ENCODE assay signal across 10 cellular contexts in genomic region chr4:3879681-3880594, GRCh38.
A peak's percentile ranks its signal among the peaks of the same experiment; 100 is the strongest.
DNase-seq lines count a peak whose midpoint lies in the region; ATAC-seq, FAIRE-seq and TF ChIP-seq lines count a peak whose summit lies in the region.
"Had no signal": no experiment of that assay in that cellular context is flagged by ENCODE, and none has a peak within 500 bp of the region (broad histone marks: within the 10 kb centered on the region; RNA-seq: fewer than 3 reads in every experiment).

No MANE protein-coding gene starts in this region.

- H4K12ac ChIP-seq in trophoblast cell (ENCODE audit: low read depth, low read length): no peak overlapping the region

- no peak overlapping the region for H2BK120ac ChIP-seq in trophoblast cell (ENCODE audit: insufficient read depth, low read length, poor library complexity)

- TF ChIP-seq CTCF in spleen (IDR thresholded peaks at IDR 0.05 in 8 of 11, conservative IDR thresholded peaks at IDR 0.05 in 3 of 11) (no peak), kidney (IDR thresholded peaks at IDR 0.05; ENCODE audit: borderline replicate concordance, extremely low read depth, insufficient read depth) (no peak), testis (IDR thresholded peaks at IDR 0.05) (no peak)

- peak overlapping the region in 3 of 8 donors; percentile 7 to 38 (median 24) for H3K27ac ChIP-seq in spleen
- H3K27ac ChIP-seq in kidney (ENCODE audit: low read depth in 2 of 2, low read length in 2 of 2): no peak overlapping the region
- H3K27ac ChIP-seq in testis: no peak overlapping the region
- H3K27ac ChIP-seq in trophoblast cell (ENCODE audit: low read depth, low read length): no peak overlapping the region
- H3K27ac ChIP-seq: gastrocnemius medialis, uterus had no signal

- DNase-seq in epidermal melanocyte (ENCODE audit: insufficient read length, low spot score) (peak; percentile 14), spleen (peak; percentile 83), SK-N-DZ (ENCODE audit: low spot score) (no peak), kidney (no peak), testis (no peak), trophoblast cell (no peak)

- no peak for FAIRE-seq in kidney (lab: Jason Lieb, UNC)

- H3K27me3 ChIP-seq in spleen (replicated peaks in 1 of 7): peaks cover 0 to 91% (median 35%) of the 10 kb centered on the region in 7 donors
- H3K27me3 ChIP-seq in testis: no peaks in the 10 kb centered on the region
- no peaks in the 10 kb centered on the region for H3K27me3 ChIP-seq in trophoblast cell (ENCODE audit: insufficient read depth, low read length)

- peaks cover 0 to 20% (median 11%) of the 10 kb centered on the region in 8 donors for H3K9me3 ChIP-seq in spleen
- H3K9me3 ChIP-seq in kidney (ENCODE audit: control insufficient read depth in 1 of 2, low read length in 2 of 2): peaks cover 4 to 5% of the 10 kb centered on the region in 2 donors
- no peaks in the 10 kb centered on the region for H3K9me3 ChIP-seq in testis
- no peaks in the 10 kb centered on the region for H3K9me3 ChIP-seq in trophoblast cell (ENCODE audit: insufficient read depth, low read depth, low read length)
- H3K9me3 ChIP-seq: gastrocnemius medialis, uterus had no signal

- TF ChIP-seq POLR2A in spleen (IDR thresholded peaks at IDR 0.05): no peak
- TF ChIP-seq POLR2A in testis (IDR thresholded peaks at IDR 0.05): no peak

- no peak overlapping the region for H3K18ac ChIP-seq in trophoblast cell (ENCODE audit: low read length)

- H2AFZ ChIP-seq in trophoblast cell (ENCODE audit: insufficient read depth, low read length, poor library complexity): no peak overlapping the region

- H3K9ac ChIP-seq in kidney (ENCODE audit: low read length in 2 of 2) (no peak overlapping the region), trophoblast cell (ENCODE audit: low read length) (no peak overlapping the region)

- H4K8ac ChIP-seq in trophoblast cell (ENCODE audit: low read depth, low read length): no peak overlapping the region

- intact Hi-C loops in spleen (cut with DNase I; ENCODE audit: low total_unique reads): no loop called here
- intact Hi-C loops in kidney (cut with DNase I): no loop called here
- intact Hi-C loops in testis (cut with DNase I; ENCODE audit: low total_unique reads): no loop called here

- H3K4me1 ChIP-seq in spleen (peaks cover 11 to 24% (median 17%) of the 10 kb centered on the region in 6 donors), kidney (ENCODE audit: control insufficient read depth in 1 of 2, insufficient read depth in 1 of 2, low read depth in 1 of 2, low read length in 2 of 2) (peaks cover 4 to 9% of the 10 kb centered on the region in 2 donors), testis (peaks cover 8% of the 10 kb centered on the region), trophoblast cell (ENCODE audit: control insufficient read depth in 1 of 2, insufficient read depth in 2 of 2, low read length in 2 of 2) (no peaks in the 10 kb centered on the region)

- H2BK12ac ChIP-seq in trophoblast cell (ENCODE audit: low read length): no peak overlapping the region

- no peak overlapping the region for H4K91ac ChIP-seq in trophoblast cell (ENCODE audit: low read depth, low read length)

- no peaks in the 10 kb centered on the region for H3K79me2 ChIP-seq in trophoblast cell (ENCODE audit: control insufficient read depth, insufficient read depth, low read length, poor library complexity)

- no peaks in the 10 kb centered on the region for H3K79me1 ChIP-seq in trophoblast cell (ENCODE audit: low read length)

- H3K14ac ChIP-seq in trophoblast cell (ENCODE audit: low read length): no peak overlapping the region

- no peak overlapping the region for H3K23ac ChIP-seq in trophoblast cell (ENCODE audit: low read length)

- H3K4me3 ChIP-seq in spleen (peak overlapping the region in 6 of 8 donors; percentile 0 to 58 (median 16)), kidney (ENCODE audit: low read length in 2 of 2) (no peak overlapping the region), testis (peak overlapping the region in 1 of 2 donors; percentile 24), trophoblast cell (ENCODE audit: low read depth, low read length) (no peak overlapping the region)
- H3K4me3 ChIP-seq: gastrocnemius medialis, uterus had no signal

- no peak overlapping the region for H2BK5ac ChIP-seq in trophoblast cell (ENCODE audit: low read depth, low read length, poor library complexity)

- ATAC-seq in GM18907 (IDR thresholded peaks at IDR 0.05; ENCODE audit: unreplicated experiment) (peak; percentile 13), SK-N-SH treated with all-trans-retinoic acid at 6 μM for 48 hours (peak; percentile 19; the same call in 2 of the 3 replicates)

- no peak overlapping the region for H3K4me2 ChIP-seq in trophoblast cell (ENCODE audit: low read length)

- H3K36me3 ChIP-seq in spleen (no peaks in the 10 kb centered on the region), kidney (ENCODE audit: control insufficient read depth in 1 of 2, insufficient read depth in 2 of 2, low read length in 2 of 2) (no peaks in the 10 kb centered on the region), testis (ENCODE audit: low read depth, missing control alignments) (no peaks in the 10 kb centered on the region), trophoblast cell (ENCODE audit: control insufficient read depth in 1 of 2, insufficient read depth in 2 of 2, low read length in 2 of 2) (no peaks in the 10 kb centered on the region)
- H3K36me3 ChIP-seq: gastrocnemius medialis, uterus had no signal

- no peak overlapping the region for H3K4ac ChIP-seq in trophoblast cell (ENCODE audit: low read depth, low read length)

- 4 to 14% (median 8%) methylated on average over 29 to 44 of the region's 44 CpGs for WGBS in spleen, 5 donors
- WGBS in testis, 2 donors: 6 to 10% methylated on average over 22 to 39 of the region's 44 CpGs
- no CpG with 5 or more reads among the region's 44 CpGs for WGBS in trophoblast cell (ENCODE audit: extremely low coverage, insufficient coverage, insufficient read length)

- H2AK5ac ChIP-seq in trophoblast cell (ENCODE audit: low read length): no peak overlapping the region

TF ChIP-seq in SK-N-SH treated with all-trans-retinoic acid at 6 μM for 48 hours, 23 proteins besides CTCF, POLR2A, EP300 and RAD21:
- TF ChIP-seq PPARA (CRISPR knock-in tag; IDR thresholded peaks at IDR 0.05; ENCODE audit: borderline replicate concordance) (no peak), ZNF70 (CRISPR knock-in tag; IDR thresholded peaks at IDR 0.05) (no peak), ESRRG (CRISPR knock-in tag; IDR thresholded peaks at IDR 0.05) (no peak), POU6F1 (CRISPR knock-in tag; IDR thresholded peaks at IDR 0.05; ENCODE audit: borderline replicate concordance, low read depth) (no peak), ZFP30 (CRISPR knock-in tag; IDR thresholded peaks at IDR 0.05) (no peak), ZNF8 (CRISPR knock-in tag; IDR thresholded peaks at IDR 0.05) (no peak), BACH2 (CRISPR knock-in tag; IDR thresholded peaks at IDR 0.05; ENCODE audit: borderline replicate concordance) (no peak), PATZ1 (CRISPR knock-in tag; IDR thresholded peaks at IDR 0.05; ENCODE audit: borderline replicate concordance) (no peak), RARB (CRISPR knock-in tag; IDR thresholded peaks at IDR 0.05) (no peak), CSDC2 (CRISPR knock-in tag; IDR thresholded peaks at IDR 0.05) (no peak), ZNF565 (CRISPR knock-in tag; conservative IDR thresholded peaks at IDR 0.05; ENCODE audit: low read depth) (no peak), ARNTL (CRISPR knock-in tag; IDR thresholded peaks at IDR 0.05; ENCODE audit: borderline replicate concordance, low read depth) (no peak), SNAI2 (CRISPR knock-in tag; IDR thresholded peaks at IDR 0.05) (no peak), ZFP3 (CRISPR knock-in tag; IDR thresholded peaks at IDR 0.05) (no peak), OSR1 (CRISPR knock-in tag; IDR thresholded peaks at IDR 0.05) (no peak)

Comparison
In these comparisons a context has a peak if more than half of its experiments do, and no peak if none do; other contexts are left out.
1. DNase-seq: peak in epidermal melanocyte (single experiment) and spleen (single experiment); none in SK-N-DZ (single experiment), kidney (single experiment), testis (single experiment) and trophoblast cell (0 of 2).
2. H3K4me3 ChIP-seq: peak in spleen (6 of 8); none in kidney (0 of 2) and trophoblast cell (single experiment).